1 cellular context compared by ENCODE assay signal in the genomic region with DNA sequence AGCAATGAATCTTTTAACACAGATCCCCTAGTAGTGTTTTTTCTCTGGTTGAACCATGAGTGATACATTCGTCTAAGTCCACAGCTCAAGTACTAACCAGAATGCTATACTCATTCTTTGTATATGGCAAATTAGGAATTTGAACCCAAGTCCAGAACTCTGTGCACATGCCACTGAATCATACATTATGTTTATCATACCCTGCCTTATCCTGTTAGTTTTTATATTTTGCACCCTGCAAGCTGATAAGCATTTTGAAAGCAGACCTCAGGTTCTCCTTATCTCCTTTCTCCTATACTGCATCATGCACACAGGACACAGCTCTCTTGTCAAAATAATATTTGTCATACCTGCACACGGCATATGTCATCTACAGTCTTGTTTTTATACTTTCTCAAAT.
TF ChIP-seq lines count a peak whose summit lies in the region.

No MANE protein-coding gene starts in this region.

TF ChIP-seq in HepG2, 621 proteins besides CTCF, POLR2A, EP300 and RAD21:
- TF ChIP-seq ZNF747 (CRISPR knock-in tag; IDR thresholded peaks at IDR 0.05; ENCODE audit: borderline replicate concordance) (no peak), SMARCE1 (IDR thresholded peaks at IDR 0.05; ENCODE audit: borderline replicate concordance) (no peak), ZNF264 (CRISPR knock-in tag; IDR thresholded peaks at IDR 0.05) (no peak), ZBTB8A (CRISPR knock-in tag; IDR thresholded peaks at IDR 0.05; ENCODE audit: borderline replicate concordance, low read depth) (no peak), PHB2 (IDR thresholded peaks at IDR 0.05; ENCODE audit: partially characterized antibody) (no peak), ISL2 (CRISPR knock-in tag; IDR thresholded peaks at IDR 0.05) (no peak), NCOA1 (CRISPR knock-in tag; IDR thresholded peaks at IDR 0.05) (no peak), ZNF225 (CRISPR knock-in tag; IDR thresholded peaks at IDR 0.05) (no peak), ZNF333 (CRISPR knock-in tag; IDR thresholded peaks at IDR 0.05; ENCODE audit: borderline replicate concordance) (no peak), TCF12 (IDR thresholded peaks at IDR 0.05) (no peak), TCF12 (CRISPR knock-in tag; IDR thresholded peaks at IDR 0.05) (no peak), ARNT (IDR thresholded peaks at IDR 0.05) (no peak), HNF4A (CRISPR knock-in tag; IDR thresholded peaks at IDR 0.05) (peak; percentile 50), ZNF605 (CRISPR knock-in tag; IDR thresholded peaks at IDR 0.05) (no peak), CREB1 (IDR thresholded peaks at IDR 0.05) (no peak), CREB1 (CRISPR knock-in tag; IDR thresholded peaks at IDR 0.05) (0 out of 2 replicates have a peak, but pooled peaks have one; percentile 11), ZBTB38 (CRISPR knock-in tag; IDR thresholded peaks at IDR 0.05) (no peak)
- TF ChIP-seq, protein P1, sequence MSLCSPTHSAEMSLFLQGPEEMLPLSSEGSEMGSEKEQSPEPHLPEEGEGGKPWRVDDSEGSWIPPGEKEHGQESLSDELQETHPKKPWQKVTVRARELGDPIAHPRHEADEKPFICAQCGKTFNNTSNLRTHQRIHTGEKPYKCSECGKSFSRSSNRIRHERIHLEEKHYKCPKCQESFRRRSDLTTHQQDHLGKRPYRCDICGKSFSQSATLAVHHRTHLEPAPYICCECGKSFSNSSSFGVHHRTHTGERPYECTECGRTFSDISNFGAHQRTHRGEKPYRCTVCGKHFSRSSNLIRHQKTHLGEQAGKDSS (CRISPR knock-in tag; IDR thresholded peaks at IDR 0.05; ENCODE audit: borderline replicate concordance, low read depth) = no peak
- TF ChIP-seq, protein P2, sequence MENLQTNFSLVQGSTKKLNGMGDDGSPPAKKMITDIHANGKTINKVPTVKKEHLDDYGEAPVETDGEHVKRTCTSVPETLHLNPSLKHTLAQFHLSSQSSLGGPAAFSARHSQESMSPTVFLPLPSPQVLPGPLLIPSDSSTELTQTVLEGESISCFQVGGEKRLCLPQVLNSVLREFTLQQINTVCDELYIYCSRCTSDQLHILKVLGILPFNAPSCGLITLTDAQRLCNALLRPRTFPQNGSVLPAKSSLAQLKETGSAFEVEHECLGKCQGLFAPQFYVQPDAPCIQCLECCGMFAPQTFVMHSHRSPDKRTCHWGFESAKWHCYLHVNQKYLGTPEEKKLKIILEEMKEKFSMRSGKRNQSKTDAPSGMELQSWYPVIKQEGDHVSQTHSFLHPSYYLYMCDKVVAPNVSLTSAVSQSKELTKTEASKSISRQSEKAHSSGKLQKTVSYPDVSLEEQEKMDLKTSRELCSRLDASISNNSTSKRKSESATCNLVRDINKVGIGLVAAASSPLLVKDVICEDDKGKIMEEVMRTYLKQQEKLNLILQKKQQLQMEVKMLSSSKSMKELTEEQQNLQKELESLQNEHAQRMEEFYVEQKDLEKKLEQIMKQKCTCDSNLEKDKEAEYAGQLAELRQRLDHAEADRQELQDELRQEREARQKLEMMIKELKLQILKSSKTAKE (CRISPR knock-in tag; IDR thresholded peaks at IDR 0.05; ENCODE audit: borderline replicate concordance) = no peak
- TF ChIP-seq, protein P3, sequence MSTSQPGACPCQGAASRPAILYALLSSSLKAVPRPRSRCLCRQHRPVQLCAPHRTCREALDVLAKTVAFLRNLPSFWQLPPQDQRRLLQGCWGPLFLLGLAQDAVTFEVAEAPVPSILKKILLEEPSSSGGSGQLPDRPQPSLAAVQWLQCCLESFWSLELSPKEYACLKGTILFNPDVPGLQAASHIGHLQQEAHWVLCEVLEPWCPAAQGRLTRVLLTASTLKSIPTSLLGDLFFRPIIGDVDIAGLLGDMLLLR (CRISPR knock-in tag; IDR thresholded peaks at IDR 0.05) = no peak
